In genomic region chrX:25897758-25898157, GRCh38 we compare ENCODE assay signal across 28 cellular contexts.
"Had no signal": no experiment of that assay in that cellular context is flagged by ENCODE, and none has a peak within 500 bp of the region (broad histone marks: within the 10 kb centered on the region; RNA-seq: fewer than 3 reads in every experiment).

No MANE protein-coding gene starts in this region.

- DNase-seq: colonic mucosa; cortex of kidney; dermis blood vessel endothelial cell; dorsolateral prefrontal cortex; effector CD4-positive, alpha-beta T cell; effector CD8-positive, alpha-beta T cell; effector memory CD4-positive, alpha-beta T cell; effector memory CD8-positive, alpha-beta T cell; endodermal cell; erythroblast; esophagus squamous epithelium; foreskin fibroblast; foreskin keratinocyte; foreskin melanocyte; gastrocnemius medialis; glutamatergic neuron; head of caudate nucleus; heart left ventricle; heart right ventricle had no signal

- H3K27ac ChIP-seq: colonic mucosa, coronary artery, dorsolateral prefrontal cortex, epithelial cell of prostate, esophagus muscularis mucosa, esophagus squamous epithelium, foreskin keratinocyte, gastrocnemius medialis, gastroesophageal sphincter, heart left ventricle, heart right ventricle had no signal

- ATAC-seq: effector memory CD8-positive, alpha-beta T cell; esophagus mucosa; foreskin keratinocyte; gastrocnemius medialis; gastroesophageal sphincter; heart left ventricle; heart right ventricle had no signal

- H3K4me1 ChIP-seq: colonic mucosa, esophagus muscularis mucosa, esophagus squamous epithelium, foreskin keratinocyte, gastrocnemius medialis, gastroesophageal sphincter, heart left ventricle, heart right ventricle had no signal

- FAIRE-seq: colon, endometrium, endothelial cell of umbilical vein, frontal cortex had no signal

- H3K4me3 ChIP-seq: colonic mucosa, coronary artery, dorsolateral prefrontal cortex, esophagus muscularis mucosa, esophagus squamous epithelium, gastrocnemius medialis, gastroesophageal sphincter, heart left ventricle, heart right ventricle had no signal

- H3K9me3 ChIP-seq: esophagus muscularis mucosa, esophagus squamous epithelium, gastrocnemius medialis, gastroesophageal sphincter had no signal

- H3K27me3 ChIP-seq: colonic mucosa, esophagus muscularis mucosa, esophagus squamous epithelium, foreskin keratinocyte, gastrocnemius medialis, gastroesophageal sphincter, heart left ventricle, heart right ventricle had no signal

- H3K36me3 ChIP-seq: colonic mucosa, esophagus muscularis mucosa, esophagus squamous epithelium, gastrocnemius medialis, gastroesophageal sphincter, heart left ventricle, heart right ventricle had no signal
